1 cellular context compared by ENCODE assay signal in genomic region chr6:154039231-154039842, GRCh38.
TF ChIP-seq lines count a peak whose summit lies in the region.

OPRM1 (plus strand) TSS chr6:154039240; CDS start chr6:154039545, 305 bp downstream.

TF ChIP-seq in HepG2, 621 proteins besides CTCF, POLR2A, EP300 and RAD21 (continued from another document and continues in another):
- TF ChIP-seq ARID5B (CRISPR knock-in tag; IDR thresholded peaks at IDR 0.05) (peak; percentile 47; the same call in 1 of the 2 replicates), GRHL1 (CRISPR knock-in tag; conservative IDR thresholded peaks at IDR 0.05) (no peak), ZNF281 (CRISPR knock-in tag; IDR thresholded peaks at IDR 0.05; ENCODE audit: borderline replicate concordance) (peak; percentile 67), ZGPAT (CRISPR knock-in tag; IDR thresholded peaks at IDR 0.05) (peak; percentile 38; the same call in 1 of the 2 replicates), ZNF546 (CRISPR knock-in tag; conservative IDR thresholded peaks at IDR 0.05) (0 out of 2 replicates have a peak, but pooled peaks have one; percentile 48), KLF11 (CRISPR knock-in tag; IDR thresholded peaks at IDR 0.05) (peak; percentile 83; the same call in 1 of the 2 replicates), PATZ1 (CRISPR knock-in tag; IDR thresholded peaks at IDR 0.05) (peak; percentile 58), THYN1 (CRISPR knock-in tag; IDR thresholded peaks at IDR 0.05; ENCODE audit: borderline replicate concordance, low read depth) (no peak), SNAPC5 (CRISPR knock-in tag; IDR thresholded peaks at IDR 0.05; ENCODE audit: borderline replicate concordance) (0 out of 2 replicates have a peak, but pooled peaks have one; percentile 46), REL (CRISPR knock-in tag; conservative IDR thresholded peaks at IDR 0.05) (peak; percentile 89), ATM (IDR thresholded peaks at IDR 0.05; ENCODE audit: borderline replicate concordance) (no peak), PLRG1 (conservative IDR thresholded peaks at IDR 0.05) (no peak), STAT5B (CRISPR knock-in tag; IDR thresholded peaks at IDR 0.05) (peak; percentile 90; the same call in 1 of the 2 replicates), ZNF225 (CRISPR knock-in tag; IDR thresholded peaks at IDR 0.05) (peak; percentile 87; the same call in 1 of the 2 replicates), MIXL1 (CRISPR knock-in tag; IDR thresholded peaks at IDR 0.05) (peak; percentile 72; the same call in 1 of the 2 replicates), HDAC2 (CRISPR knock-in tag; IDR thresholded peaks at IDR 0.05) (peak; percentile 64; the same call in 1 of the 2 replicates), AKNA (CRISPR knock-in tag; IDR thresholded peaks at IDR 0.05; ENCODE audit: borderline replicate concordance) (peak; percentile 45; the same call in 1 of the 2 replicates), DNMT3B (CRISPR knock-in tag; conservative IDR thresholded peaks at IDR 0.05) (no peak), ZC3H13 (CRISPR knock-in tag; IDR thresholded peaks at IDR 0.05) (peak; percentile 70), ZNF292 (CRISPR knock-in tag; IDR thresholded peaks at IDR 0.05; ENCODE audit: borderline replicate concordance, low read depth) (no peak), FOXP1 (IDR thresholded peaks at IDR 0.05) (no peak), FOXP1 (CRISPR knock-in tag; IDR thresholded peaks at IDR 0.05) (no peak), ZNF850 (CRISPR knock-in tag; conservative IDR thresholded peaks at IDR 0.05) (no peak), CENPT (CRISPR knock-in tag; IDR thresholded peaks at IDR 0.05; ENCODE audit: low read depth) (peak; percentile 83; the same call in 1 of the 2 replicates), ZNF660 (CRISPR knock-in tag; IDR thresholded peaks at IDR 0.05; ENCODE audit: borderline replicate concordance, low read depth) (no peak), XBP1 (CRISPR knock-in tag; IDR thresholded peaks at IDR 0.05) (0 out of 2 replicates have a peak, but pooled peaks have one; percentile 51), LRRFIP1 (CRISPR knock-in tag; conservative IDR thresholded peaks at IDR 0.05) (peak; percentile 80; the same call in 1 of the 2 replicates), ISX (CRISPR knock-in tag; conservative IDR thresholded peaks at IDR 0.05) (peak; percentile 95), NPAS2 (CRISPR knock-in tag; IDR thresholded peaks at IDR 0.05; ENCODE audit: borderline replicate concordance) (no peak), GABPB1 (CRISPR knock-in tag; IDR thresholded peaks at IDR 0.05) (peak; percentile 62), THRA (CRISPR knock-in tag; IDR thresholded peaks at IDR 0.05; ENCODE audit: borderline replicate concordance) (peak; percentile 74), TBL1XR1 (IDR thresholded peaks at IDR 0.05; ENCODE audit: borderline replicate concordance, low read length, partially characterized antibody) (no peak), HOXA7 (CRISPR knock-in tag; IDR thresholded peaks at IDR 0.05) (peak; percentile 84; the same call in 1 of the 2 replicates), SCMH1 (CRISPR knock-in tag; IDR thresholded peaks at IDR 0.05; ENCODE audit: borderline replicate concordance) (no peak), HCFC1 (IDR thresholded peaks at IDR 0.05; ENCODE audit: low read depth, low read length) (no peak)
